8 cellular contexts compared by ENCODE assay signal in genomic region chr3:68878322-68878721, GRCh38. TPM values are rescaled to one million over a fixed set of nuclear protein-coding genes. Genes with fewer than 3 reads are reported as not detected.
A peak's percentile ranks its signal among the peaks of the same experiment; 100 is the strongest.
DNase-seq lines count a peak whose midpoint lies in the region; ATAC-seq and TF ChIP-seq lines count a peak whose summit lies in the region.

No MANE protein-coding gene starts in this region.

- CTCF ChIA-PET in mammary epithelial cell (lab: Charles Lee; ENCODE audit: low non-redundant PET), result interaction anchor here (0.7 to 0.8 kb wide), 2 partner anchors 12 to 1940 kb away, joined by 3 read pairs; no protein-coding TSS in a partner anchor

- no peak overlapping the region for H3K4me3 Mint-ChIP-seq in neural crest cell
- no peak overlapping the region for H3K4me3 Mint-ChIP-seq in activated T-cell treated with anti-CD3 and anti-CD28 coated beads, Interleukin-2, amount 50 U/mL, for 4 hours

- H2AFZ ChIP-seq in mammary epithelial cell (ENCODE audit: low read depth, low read length), result no peak overlapping the region

- no peaks in the 10 kb centered on the region for H3K4me1 ChIP-seq in mammary epithelial cell (ENCODE audit: insufficient read depth, low read length)

- H3K9me3 ChIP-seq in mammary epithelial cell (replicated peaks; ENCODE audit: insufficient read depth, low read length), result no peaks in the 10 kb centered on the region

- 0% methylated on average over 2 of the region's 2 CpGs for WGBS in mammary epithelial cell (ENCODE audit: low coverage, missing lambda C conversion rate)

- DNase-seq in ELF-1 (ENCODE audit: low read depth, low spot score) (peak; percentile 40), M059J (ENCODE audit: low read depth) (peak; percentile 0), mammary epithelial cell (no peak), neural crest cell (ENCODE audit: low read depth, low spot score) (peak; percentile 21)
- DNase-seq in activated CD4-positive, alpha-beta T cell treated with anti-CD3 and anti-CD28 coated beads, Interleukin-2, amount 50 U/mL, for 1 hour, result no peak
- no peak for DNase-seq in activated T-cell treated with anti-CD3 and anti-CD28 coated beads, Interleukin-2, amount 50 U/mL, for 4 hours

- H3K36me3 ChIP-seq in mammary epithelial cell (ENCODE audit: insufficient read depth, low read length), result no peaks in the 10 kb centered on the region

- intact Hi-C loops in mammary epithelial cell (cut with micrococcal nuclease), result loop anchor here (1.0 to 5.0 kb wide), 3 partner anchors 1496 to 1941 kb away; no protein-coding TSS in a partner anchor

- H3K4me1 Mint-ChIP-seq in neural crest cell, result no peaks in the 10 kb centered on the region
- no peaks in the 10 kb centered on the region for H3K4me1 Mint-ChIP-seq in activated T-cell treated with anti-CD3 and anti-CD28 coated beads, Interleukin-2, amount 50 U/mL, for 4 hours (ENCODE audit: low read depth)

- dilution Hi-C loops in mammary epithelial cell (cut with HindIII; ENCODE audit: low sequenced_read_pairs), result no loop called here

- peak; percentile 55 to 69 for TF ChIP-seq CTCF in mammary epithelial cell (conservative IDR thresholded peaks at IDR 0.05 in 1 of 2, IDR thresholded peaks at IDR 0.05 in 1 of 2; ENCODE audit: extremely low read depth in 1 of 2, insufficient read depth in 1 of 2, low read depth in 1 of 2, low read length in 2 of 2)
- peak; percentile 79 for TF ChIP-seq CTCF in neural crest cell (conservative IDR thresholded peaks at IDR 0.05)

- no peak overlapping the region for H3K4me2 ChIP-seq in mammary epithelial cell (ENCODE audit: insufficient read depth, low read depth, low read length)

- BruUV-seq in mammary epithelial cell (replicated peaks; lab: Mats Ljungman, UMichigan), result no TSS peak

- H3K27ac ChIP-seq in mammary epithelial cell (ENCODE audit: insufficient read depth, low read depth, low read length), result no peak overlapping the region

- no peak for ATAC-seq in activated T-cell treated with anti-CD3 and anti-CD28 coated beads, Interleukin-2, amount 50 U/mL, for 4 hours
- ATAC-seq in HG02884 (IDR thresholded peaks at IDR 0.05; ENCODE audit: unreplicated experiment) (no peak), GM19023 (IDR thresholded peaks at IDR 0.05; ENCODE audit: unreplicated experiment) (no peak)

- H3K79me2 ChIP-seq in mammary epithelial cell (ENCODE audit: insufficient read depth, low read length), result no peaks in the 10 kb centered on the region

- no peaks in the 10 kb centered on the region for H4K20me1 ChIP-seq in mammary epithelial cell (ENCODE audit: insufficient read depth, low read length)

- H3K9ac ChIP-seq in mammary epithelial cell (ENCODE audit: insufficient read depth, low read length), result no peak overlapping the region

- no peak overlapping the region for H3K4me3 ChIP-seq in mammary epithelial cell (replicated peaks in 1 of 3; ENCODE audit: insufficient read depth in 1 of 3, low read depth in 2 of 3, low read length in 3 of 3)

- in situ Hi-C loops in mammary epithelial cell (cut with MboI; ENCODE audit: low sequenced_read_pairs in 2 of 2), result loop anchor here (25.0 kb wide), 3 partner anchors 1766 to 1916 kb away; partner anchors contain the start of gene KBTBD8 (in 1 of the 2)

- no peaks in the 10 kb centered on the region for H3K27me3 Mint-ChIP-seq in neural crest cell (ENCODE audit: low read depth)
- H3K27me3 Mint-ChIP-seq in activated T-cell treated with anti-CD3 and anti-CD28 coated beads, Interleukin-2, amount 50 U/mL, for 4 hours (ENCODE audit: low read depth), result peaks cover 12% of the 10 kb centered on the region

- H3K27me3 ChIP-seq in mammary epithelial cell (ENCODE audit: insufficient read depth, low read length), result peaks cover 1% of the 10 kb centered on the region

- no peak overlapping the region for H3K27ac Mint-ChIP-seq in neural crest cell (ENCODE audit: unreplicated experiment)

- no peaks in the 10 kb centered on the region for H3K36me3 Mint-ChIP-seq in neural crest cell (ENCODE audit: low read depth)
- no peaks in the 10 kb centered on the region for H3K36me3 Mint-ChIP-seq in activated T-cell treated with anti-CD3 and anti-CD28 coated beads, Interleukin-2, amount 50 U/mL, for 4 hours (ENCODE audit: insufficient read depth)

- H3K9me3 Mint-ChIP-seq in neural crest cell, result no peaks in the 10 kb centered on the region
- H3K9me3 Mint-ChIP-seq in activated T-cell treated with anti-CD3 and anti-CD28 coated beads, Interleukin-2, amount 50 U/mL, for 4 hours, result no peaks in the 10 kb centered on the region

RNA-seq across cellular contexts. Expression of gene TAFA4, which starts 54.0 kb away (rescaled TPM):
- not detected in 2 replicates for total RNA-seq in M059J (2014; rRNA removed; shearing (Covaris generic))
- total RNA-seq in mammary epithelial cell (not detected), neural crest cell (0.72 and 1.6 TPM in 2 replicates)
- polyA plus RNA-seq in mammary epithelial cell, result not detected
- polyA minus RNA-seq in mammary epithelial cell, result not detected
- total RNA-seq in activated T-cell treated with anti-CD3 and anti-CD28 coated beads, Interleukin-2, amount 50 U/mL, for 4 hours, result not detected

Comparison
In these comparisons a context has a peak if more than half of its experiments do, and no peak if none do; other contexts are left out.
1. DNase-seq: peak in ELF-1 (single experiment), M059J (single experiment) and neural crest cell (single experiment); none in mammary epithelial cell (single experiment), activated CD4-positive, alpha-beta T cell treated with anti-CD3 and anti-CD28 coated beads, Interleukin-2, amount 50 U/mL, for 1 hour (single experiment) and activated T-cell treated with anti-CD3 and anti-CD28 coated beads, Interleukin-2, amount 50 U/mL, for 4 hours (single experiment).